In genomic region chr1:26826261-26827201, GRCh38 we compare ENCODE assay signal across 8 cellular contexts. TPM values are rescaled to one million over a fixed set of nuclear protein-coding genes. Genes with fewer than 3 reads are reported as not detected.
A peak's percentile ranks its signal among the peaks of the same experiment; 100 is the strongest.
DNase-seq lines count a peak whose midpoint lies in the region; ATAC-seq lines count a peak whose summit lies in the region.

ZDHHC18 (plus strand) TSS chr1:26826688; CDS start chr1:26826805, 117 bp downstream.

- H3K4me3 Mint-ChIP-seq in activated naive CD4-positive, alpha-beta T cell treated with anti-CD3 and anti-CD28 coated beads for 36 hours = peak within 1 kb of the TSS; percentile 88

- ATAC-seq in GM19463 (IDR thresholded peaks at IDR 0.05; ENCODE audit: unreplicated experiment) = peak; percentile 81

- peaks cover 19% of the 10 kb centered on the region for H3K36me3 Mint-ChIP-seq in activated naive CD4-positive, alpha-beta T cell treated with anti-CD3 and anti-CD28 coated beads for 36 hours (ENCODE audit: low read depth)

- H3K27me3 Mint-ChIP-seq in activated naive CD4-positive, alpha-beta T cell treated with anti-CD3 and anti-CD28 coated beads for 36 hours (ENCODE audit: low read depth) = no peaks in the 10 kb centered on the region

- H3K27ac Mint-ChIP-seq in activated naive CD4-positive, alpha-beta T cell treated with anti-CD3 and anti-CD28 coated beads for 36 hours = peak within 1 kb of the TSS; percentile 93

- under 1% methylated on average over 113 of the region's 114 CpGs for WGBS in thymus

- H3K4me1 ChIP-seq in HUES48 (ENCODE audit: control insufficient read depth, insufficient read depth, low read length) (peaks cover 12% of the 10 kb centered on the region), SJCRH30 (peaks cover 9% of the 10 kb centered on the region; the same call in 1 of the 2 replicates), thymus (ENCODE audit: control insufficient read depth, insufficient read depth, low read length) (peaks cover 12% of the 10 kb centered on the region)

- intact Hi-C loops in activated naive CD4-positive, alpha-beta T cell treated with anti-CD3 and anti-CD28 coated beads for 36 hours (cut with micrococcal nuclease) = no loop called here

- peaks cover 51% of the 10 kb centered on the region for H3K4me1 Mint-ChIP-seq in activated naive CD4-positive, alpha-beta T cell treated with anti-CD3 and anti-CD28 coated beads for 36 hours (ENCODE audit: low read depth)

- H3K36me3 ChIP-seq in HUES48 (ENCODE audit: control insufficient read depth, insufficient read depth, low read length) = peaks cover 2% of the 10 kb centered on the region; the same call in 1 of the 2 replicates
- H3K36me3 ChIP-seq in SJCRH30 = peaks cover 7% of the 10 kb centered on the region; the same call in 1 of the 2 replicates
- no peaks in the 10 kb centered on the region for H3K36me3 ChIP-seq in thymus (ENCODE audit: control insufficient read depth, insufficient read depth)

- H3K27me3 ChIP-seq in HUES48 (ENCODE audit: control insufficient read depth, insufficient read depth, low read length) = no peaks in the 10 kb centered on the region
- H3K27me3 ChIP-seq in SJCRH30 = 0 out of 2 replicates have a peak, but pooled peaks cover 6% of the 10 kb centered on the region
- no peaks in the 10 kb centered on the region for H3K27me3 ChIP-seq in thymus (ENCODE audit: control insufficient read depth, insufficient read depth)

- CTCF ChIA-PET in activated naive CD4-positive, alpha-beta T cell treated with anti-CD3 and anti-CD28 coated beads for 36 hours (lab: Charles Lee) = no interaction called here

- H3K27ac ChIP-seq in HUES48 (ENCODE audit: low read depth, low read length) (peak within 1 kb of the TSS; percentile 28), SJCRH30 (peak within 1 kb of the TSS; percentile 28; the same call in 1 of the 2 replicates), thymus (ENCODE audit: low read depth) (peak within 1 kb of the TSS; percentile 76)

- peak; percentile 61 for DNase-seq in COR-L47 (lab: John Stamatoyannopoulos, UW)
- DNase-seq in SJCRH30 = peak; percentile 63 to 79
- peak; percentile 66 for DNase-seq in activated naive CD4-positive, alpha-beta T cell treated with anti-CD3 and anti-CD28 coated beads for 36 hours
- peak; percentile 56 for DNase-seq in globus pallidus (ENCODE audit: low spot score)
- peak in 43 of 56 donors; percentile 20 to 84 (median 51) for DNase-seq in nucleus accumbens (lab: John Stamatoyannopoulos, UW)

- peak within 1 kb of the TSS; percentile 66; the same call in 1 of the 2 replicates for H3K9ac ChIP-seq in HUES48 (ENCODE audit: low read depth, low read length)

- no peaks in the 10 kb centered on the region for H3K9me3 Mint-ChIP-seq in activated naive CD4-positive, alpha-beta T cell treated with anti-CD3 and anti-CD28 coated beads for 36 hours

- H3K9me3 ChIP-seq in HUES48 (ENCODE audit: control insufficient read depth, insufficient read depth, low read length) (no peaks in the 10 kb centered on the region), SJCRH30 (replicated peaks) (no peaks in the 10 kb centered on the region), thymus (ENCODE audit: control insufficient read depth) (no peaks in the 10 kb centered on the region)

- H3K4me3 ChIP-seq in HUES48 (ENCODE audit: low read depth, low read length) (peak within 1 kb of the TSS; percentile 76), SJCRH30 (peak within 1 kb of the TSS; percentile 78), thymus (ENCODE audit: low read length) (peak within 1 kb of the TSS; percentile 84)

RNA-seq across cellular contexts. Expression of gene ZDHHC18, which starts in this region (rescaled TPM):
- 31.6 and 31.8 TPM in 2 replicates for total RNA-seq in SJCRH30 (2014; rRNA removed; shearing (Covaris generic))
- total RNA-seq in activated naive CD4-positive, alpha-beta T cell treated with anti-CD3 and anti-CD28 coated beads for 36 hours = 10 to 100 TPM; 37.3 to 39.0 TPM
- 9.1 TPM for polyA plus RNA-seq in thymus

Comparison
In these comparisons a context has a peak if more than half of its experiments do, and no peak if none do; other contexts are left out.
1. Peak in every context shown above with its lines: DNase-seq, ATAC-seq, H3K4me3 ChIP-seq and H3K27ac ChIP-seq.